In genomic region chr15:80659375-80659774, GRCh38 we compare ENCODE assay signal across 13 cellular contexts.
"Had no signal": no experiment of that assay in that cellular context is flagged by ENCODE, and none has a peak within 500 bp of the region (broad histone marks: within the 10 kb centered on the region; RNA-seq: fewer than 3 reads in every experiment).

No MANE protein-coding gene starts in this region.

- H3K4me1 ChIP-seq: left ventricle myocardium inferior had no signal

- H3K36me3 ChIP-seq: left ventricle myocardium inferior, thyroid gland had no signal

- H3K27ac ChIP-seq: foreskin keratinocyte, left ventricle myocardium inferior, thyroid gland had no signal

- ATAC-seq: activated T-helper 17 cell treated with anti-CD3 and anti-CD28 coated beads, Interleukin-2, amount 50 U/mL, for 72 hours; natural killer cell treated with Interleukin-12 subunit alpha and Interleukin-12 subunit beta and Interleukin-15 and Interleukin-18, amount 100 ng/mL, for 72 hours; stimulated activated memory B cell treated with anti-CD40 and anti-IgM and Interleukin-4, amounts not matched to agents 10 μg/mL and 1 μg/mL and 100 μg/mL, for 72 hours had no signal

- H3K27ac Mint-ChIP-seq: activated naive CD4-positive, alpha-beta T cell treated with anti-CD3 and anti-CD28 coated beads, Interleukin-2, amount 10 ng/mL, durations not matched to agents 7 days and 5 days; activated T-helper 17 cell treated with anti-CD3 and anti-CD28 coated beads, Interleukin-2, amount 50 U/mL, for 72 hours; memory B cell; natural killer cell treated with Interleukin-12 subunit alpha and Interleukin-12 subunit beta and Interleukin-15 and Interleukin-18, amount 100 ng/mL, for 72 hours; stimulated activated memory B cell treated with anti-CD40 and anti-IgM and Interleukin-4, amounts not matched to agents 10 μg/mL and 1 μg/mL and 100 μg/mL, for 72 hours had no signal

- H3K4me3 ChIP-seq: left ventricle myocardium inferior, thyroid gland had no signal

- H3K36me3 Mint-ChIP-seq: activated naive CD4-positive, alpha-beta T cell treated with anti-CD3 and anti-CD28 coated beads, Interleukin-2, amount 10 ng/mL, durations not matched to agents 7 days and 5 days; memory B cell; natural killer cell treated with Interleukin-12 subunit alpha and Interleukin-12 subunit beta and Interleukin-15 and Interleukin-18, amount 100 ng/mL, for 72 hours; stimulated activated memory B cell treated with anti-CD40 and anti-IgM and Interleukin-4, amounts not matched to agents 10 μg/mL and 1 μg/mL and 100 μg/mL, for 72 hours had no signal

- H3K4me1 Mint-ChIP-seq: activated naive CD4-positive, alpha-beta T cell treated with anti-CD3 and anti-CD28 coated beads, Interleukin-2, amount 10 ng/mL, durations not matched to agents 7 days and 5 days; activated T-helper 17 cell treated with anti-CD3 and anti-CD28 coated beads, Interleukin-2, amount 50 U/mL, for 72 hours; memory B cell had no signal

- DNase-seq: activated CD4-positive, CD25-positive, alpha-beta regulatory T cell treated with anti-CD3 and anti-CD28 coated beads, Interleukin-2, amount 50 U/mL, for 72 hours; activated naive CD4-positive, alpha-beta T cell treated with anti-CD3 and anti-CD28 coated beads, Interleukin-2, amount 10 ng/mL, durations not matched to agents 7 days and 5 days; activated T-cell treated with anti-CD3 and anti-CD28 coated beads for 4 hours; left ventricle myocardium inferior; nucleus accumbens; stimulated activated CD4-positive, alpha-beta T cell treated with anti-CD3 and anti-CD28 coated beads, Interleukin-2, amount 100 ng/mL, for 48 hours; T-helper 9 cell had no signal

- H3K9me3 Mint-ChIP-seq: activated naive CD4-positive, alpha-beta T cell treated with anti-CD3 and anti-CD28 coated beads, Interleukin-2, amount 10 ng/mL, durations not matched to agents 7 days and 5 days; activated T-helper 17 cell treated with anti-CD3 and anti-CD28 coated beads, Interleukin-2, amount 50 U/mL, for 72 hours; natural killer cell treated with Interleukin-12 subunit alpha and Interleukin-12 subunit beta and Interleukin-15 and Interleukin-18, amount 100 ng/mL, for 72 hours had no signal

- H3K4me3 Mint-ChIP-seq: activated naive CD4-positive, alpha-beta T cell treated with anti-CD3 and anti-CD28 coated beads, Interleukin-2, amount 10 ng/mL, durations not matched to agents 7 days and 5 days; activated T-helper 17 cell treated with anti-CD3 and anti-CD28 coated beads, Interleukin-2, amount 50 U/mL, for 72 hours; memory B cell; natural killer cell treated with Interleukin-12 subunit alpha and Interleukin-12 subunit beta and Interleukin-15 and Interleukin-18, amount 100 ng/mL, for 72 hours; stimulated activated memory B cell treated with anti-CD40 and anti-IgM and Interleukin-4, amounts not matched to agents 10 μg/mL and 1 μg/mL and 100 μg/mL, for 72 hours had no signal

- H3K9me3 ChIP-seq: left ventricle myocardium inferior, thyroid gland had no signal

- H3K27me3 ChIP-seq: foreskin keratinocyte, thyroid gland had no signal
